Comparison of ENCODE assay signal across 8 cellular contexts in genomic region chr17:50161911-50162288, GRCh38. TPM values are rescaled to one million over a fixed set of nuclear protein-coding genes. Genes with fewer than 3 reads are reported as not detected.
A peak's percentile ranks its signal among the peaks of the same experiment; 100 is the strongest.
DNase-seq lines count a peak whose midpoint lies in the region; ATAC-seq, FAIRE-seq and TF ChIP-seq lines count a peak whose summit lies in the region.

No MANE protein-coding gene starts in this region.

- POLR2A ChIA-PET in Panc1 (lab: Charles Lee): interaction anchor here (0.6 to 0.7 kb wide), 2 partner anchors 13 to 16 kb away, joined by 3 read pairs; no protein-coding TSS in a partner anchor
- POLR2A ChIA-PET in H1 (lab: Charles Lee; ENCODE audit: partially characterized antibody): interaction anchor here (0.9 to 2.7 kb wide), 3 partner anchors 10 to 12 kb away, joined by 5 to 25 read pairs (median 5); no protein-coding TSS in a partner anchor

- peak overlapping the region in 1 of 2 experiments; percentile 53; a peak in 2 of 4 replicates for H3K4me3 ChIP-seq in DND-41 (ENCODE audit: low read depth in 1 of 2, low read length in 2 of 2)
- H3K4me3 ChIP-seq in Panc1 (ENCODE audit: low read depth in 2 of 2, low read length in 2 of 2): peak overlapping the region; percentile 65 to 91
- peak overlapping the region in 3 of 4 experiments; percentile 30 to 62 (median 36); a peak in 5 of 8 replicates for H3K4me3 ChIP-seq in H1 (ENCODE audit: extremely low read depth in 1 of 4, insufficient read depth in 2 of 4, low read depth in 3 of 4, low read length in 4 of 4)
- no peak overlapping the region for H3K4me3 ChIP-seq in body of pancreas

- peak overlapping the region; percentile 81 for H4K91ac ChIP-seq in H1 (replicated peaks; ENCODE audit: insufficient read length, low read length)

- DNase-seq in DND-41 (no peak), Panc1 (ENCODE audit: low read depth, low spot score) (no peak), H1 (ENCODE audit: low read depth in 1 of 2, low spot score in 2 of 2) (no peak), osteocyte (ENCODE audit: extremely low spot score, unreplicated experiment) (no peak), body of pancreas (no peak), retina (no peak), NCI-H2227 treated with DMSO at 0.1 percent for 48 hours (lab: John Stamatoyannopoulos, UW) (no peak), NCI-H748 (lab: John Stamatoyannopoulos, UW; ENCODE audit: unreplicated experiment) (no peak)

- WGBS in H1 (ENCODE audit: extremely low coverage in 1 of 2, insufficient coverage in 1 of 2, insufficient read length in 1 of 2, insufficient replicate concordance in 2 of 2, low coverage in 1 of 2, low lambda C conversion rate in 2 of 2, missing lambda C conversion rate in 1 of 2), 2 experiments: 57% methylated on average over 16 of the region's 16 CpGs; no CpG with 5 or more reads in 1 of the 2 experiments
- whole genome bisulfite sequencing in body of pancreas, 2 donors: 35 to 36% methylated on average over 16 of the region's 16 CpGs

- no peak for TF ChIP-seq CTCF in DND-41 (IDR thresholded peaks at IDR 0.05; ENCODE audit: borderline replicate concordance, extremely low read depth, low read length, poor library complexity, severe bottlenecking)
- no peak; the same call in 1 of the 2 replicates for TF ChIP-seq CTCF in Panc1 (IDR thresholded peaks at IDR 0.05)
- no peak for TF ChIP-seq CTCF in H1 (IDR thresholded peaks at IDR 0.05; ENCODE audit: control extremely low read depth in 1 of 3, insufficient read depth in 1 of 3, low read depth in 1 of 3, low read length in 3 of 3)
- no peak for TF ChIP-seq CTCF in osteocyte (IDR thresholded peaks at IDR 0.05)
- no peak for TF ChIP-seq CTCF in body of pancreas (IDR thresholded peaks at IDR 0.05)

- H4K5ac ChIP-seq in H1 (ENCODE audit: insufficient read length, low read depth, low read length): peak overlapping the region; percentile 82

- peaks cover 12% of the 10 kb centered on the region for H3K23me2 ChIP-seq in H1 (ENCODE audit: low read depth, low read length)

- H3K9ac ChIP-seq in DND-41 (ENCODE audit: low read depth, low read length) (no peak overlapping the region; the same call in 1 of the 2 replicates), H1 (replicated peaks in 1 of 4; ENCODE audit: extremely low read depth in 1 of 4, low read depth in 3 of 4, low read length in 3 of 4) (peak overlapping the region in 1 of 4 experiments; percentile 54; a peak in 2 of 7 replicates)

- H3K79me1 ChIP-seq in H1 (ENCODE audit: low read depth, low read length): no peaks in the 10 kb centered on the region

- no peak for ATAC-seq in DND-41 (ENCODE audit: insufficient read depth, low read depth)
- ATAC-seq in Panc1: peak; percentile 10
- ATAC-seq in body of pancreas: no peak

- peak overlapping the region; percentile 76 for H3K4me2 ChIP-seq in DND-41 (ENCODE audit: insufficient read depth, low read length)
- peak overlapping the region; percentile 35 to 88 for H3K4me2 ChIP-seq in H1 (ENCODE audit: insufficient read depth in 1 of 2, low read depth in 2 of 2, low read length in 2 of 2)

- H3K9me3 Mint-ChIP-seq in osteocyte (ENCODE audit: unreplicated experiment): no peaks in the 10 kb centered on the region

- H2BK12ac ChIP-seq in H1 (ENCODE audit: low read depth, low read length): peak overlapping the region; percentile 70; the same call in 1 of the 2 replicates

- H3K56ac ChIP-seq in H1 (replicated peaks; ENCODE audit: insufficient read length, low read depth, low read length): peak overlapping the region; percentile 7

- H3K4me3 Mint-ChIP-seq in osteocyte (ENCODE audit: unreplicated experiment): peak overlapping the region; percentile 79

- no peak for TF ChIP-seq POLR2A in H1 (IDR thresholded peaks at IDR 0.05; ENCODE audit: control extremely low read depth in 1 of 2, low read depth in 2 of 2, low read length in 2 of 2)
- no peak for TF ChIP-seq POLR2A in body of pancreas (IDR thresholded peaks at IDR 0.05)

- H3K27ac ChIP-seq in DND-41 (ENCODE audit: low read length): no peak overlapping the region; the same call in 1 of the 2 replicates
- peak overlapping the region; percentile 67; the same call in 1 of the 2 replicates for H3K27ac ChIP-seq in Panc1 (ENCODE audit: low read length)
- no peak overlapping the region for H3K27ac ChIP-seq in H1 (ENCODE audit: low read depth, low read length)
- H3K27ac ChIP-seq in body of pancreas: no peak overlapping the region

- H3K18ac ChIP-seq in H1 (ENCODE audit: extremely low read depth, low read length): peak overlapping the region; percentile 88; the same call in 1 of the 2 replicates

- H3K4me1 ChIP-seq in DND-41 (ENCODE audit: insufficient read depth, low read length) (peaks cover 20% of the 10 kb centered on the region), Panc1 (ENCODE audit: control insufficient read depth, insufficient read depth, low read length) (peaks cover 3% of the 10 kb centered on the region; the same call in 1 of the 2 replicates), H1 (replicated peaks in 1 of 4; ENCODE audit: control insufficient read depth in 3 of 4, insufficient read depth in 4 of 4, low read length in 3 of 4) (peaks cover 0 to 7% (median 6%) of the 10 kb centered on the region in 4 experiments; a peak in 3 of 7 replicates), body of pancreas (peaks cover 14% of the 10 kb centered on the region)

- no peaks in the 10 kb centered on the region for H3K27me3 Mint-ChIP-seq in osteocyte (ENCODE audit: unreplicated experiment)

- H4K8ac ChIP-seq in H1 (ENCODE audit: extremely low read depth, insufficient read depth, low read length): peak overlapping the region; percentile 62; the same call in 1 of the 2 replicates

- no peaks in the 10 kb centered on the region for H3K9me3 ChIP-seq in DND-41 (ENCODE audit: insufficient read depth, low read length, severe bottlenecking)
- H3K9me3 ChIP-seq in Panc1 (ENCODE audit: control insufficient read depth, insufficient read depth, low read depth, low read length): no peaks in the 10 kb centered on the region
- H3K9me3 ChIP-seq in H1 (ENCODE audit: insufficient read depth in 2 of 2, low read depth in 1 of 2, low read length in 1 of 2): no peaks in the 10 kb centered on the region
- no peaks in the 10 kb centered on the region for H3K9me3 ChIP-seq in body of pancreas

- no peaks in the 10 kb centered on the region for H3K36me3 Mint-ChIP-seq in osteocyte (ENCODE audit: unreplicated experiment)

- H3K79me2 ChIP-seq in DND-41 (ENCODE audit: insufficient read depth, low read length) (no peaks in the 10 kb centered on the region), H1 (ENCODE audit: control insufficient read depth in 1 of 2, insufficient read depth in 2 of 2, low read length in 2 of 2) (no peaks in the 10 kb centered on the region)

- peak overlapping the region; percentile 74; the same call in 1 of the 2 replicates for H2BK20ac ChIP-seq in H1 (ENCODE audit: low read length)

- no TSS peak for BruUV-seq in Panc1 (replicated peaks; lab: Mats Ljungman, UMichigan)

- H3K36me3 ChIP-seq in DND-41 (ENCODE audit: insufficient read depth, low read length): no peaks in the 10 kb centered on the region
- H3K36me3 ChIP-seq in Panc1 (ENCODE audit: control insufficient read depth, insufficient read depth, low read length): no peaks in the 10 kb centered on the region
- no peaks in the 10 kb centered on the region for H3K36me3 ChIP-seq in H1 (ENCODE audit: control insufficient read depth in 2 of 4, insufficient read depth in 4 of 4, low read length in 3 of 4)
- no peaks in the 10 kb centered on the region for H3K36me3 ChIP-seq in body of pancreas (replicated peaks in 1 of 2; ENCODE audit: insufficient read depth in 1 of 2, low read depth in 2 of 2)

- intact Hi-C loops in Panc1 (cut with micrococcal nuclease; ENCODE audit: unreplicated experiment): loop anchor here (1.0 kb wide), 1 partner anchor 22 kb away; no protein-coding TSS in a partner anchor
- intact Hi-C loops in body of pancreas (cut with DNase I): no loop called here

- H2BK5ac ChIP-seq in H1 (ENCODE audit: low read depth, low read length): no peak overlapping the region; the same call in 1 of the 2 replicates

- H2AFZ ChIP-seq in DND-41 (ENCODE audit: low read depth, low read length) (peak overlapping the region; percentile 60), H1 (ENCODE audit: low read length) (peak overlapping the region; percentile 99)

- FAIRE-seq in H1 (lab: Jason Lieb, UNC): no peak

- H3K27me3 ChIP-seq in DND-41 (ENCODE audit: insufficient read depth, low read length, poor library complexity) (no peaks in the 10 kb centered on the region), Panc1 (ENCODE audit: control insufficient read depth, insufficient read depth, low read length) (no peaks in the 10 kb centered on the region), H1 (replicated peaks in 1 of 4; ENCODE audit: control insufficient read depth in 3 of 4, extremely low read depth in 1 of 4, insufficient read depth in 3 of 4, low read length in 3 of 4) (peaks cover 0 to 6% (median 0%) of the 10 kb centered on the region in 4 experiments; a peak in 2 of 7 replicates), body of pancreas (no peaks in the 10 kb centered on the region)

- no peak overlapping the region for H3K14ac ChIP-seq in H1 (ENCODE audit: insufficient read length)

- CTCF ChIA-PET in Panc1 (lab: Charles Lee): interaction anchor here (0.6 to 2.0 kb wide), 7 partner anchors 8 to 68 kb away, joined by 3 to 11 read pairs (median 4); no protein-coding TSS in a partner anchor
- CTCF ChIA-PET in H1 (lab: Charles Lee; ENCODE audit: partially characterized antibody): interaction anchor here (0.6 to 2.8 kb wide), 42 partner anchors 8 to 203 kb away, joined by 3 to 55 read pairs (median 5); partner anchors contain the start of genes PPP1R9B, SAMD14 and TMEM92

- peaks cover 25% of the 10 kb centered on the region for H3K4me1 Mint-ChIP-seq in osteocyte (ENCODE audit: unreplicated experiment)

- H2BK120ac ChIP-seq in H1 (replicated peaks; ENCODE audit: low read depth, low read length): peak overlapping the region; percentile 52

- in situ Hi-C loops in Panc1 (cut with HindIII; ENCODE audit: low pct_unique_long_range_greater_than_20kb, low sequenced_read_pairs): no loop called here

- no peak for TF ChIP-seq RAD21 in H1 (IDR thresholded peaks at IDR 0.05 in 1 of 2, conservative IDR thresholded peaks at IDR 0.05 in 1 of 2; ENCODE audit: low read depth in 2 of 2, low read length in 2 of 2)

- H3K23ac ChIP-seq in H1 (ENCODE audit: insufficient read length): no peak overlapping the region

- H2BK15ac ChIP-seq in H1 (ENCODE audit: low read length): no peak overlapping the region; the same call in 1 of the 2 replicates

- peak overlapping the region; percentile 71 for H3K4ac ChIP-seq in H1 (replicated peaks; ENCODE audit: insufficient read length, low read depth, low read length)

- H3K27ac Mint-ChIP-seq in osteocyte (ENCODE audit: unreplicated experiment): peak overlapping the region; percentile 76

- no peak overlapping the region for H2AK5ac ChIP-seq in H1 (ENCODE audit: low read depth, low read length)

- no peak for TF ChIP-seq EP300 in H1 (IDR thresholded peaks at IDR 0.05; ENCODE audit: borderline replicate concordance in 1 of 2, low read depth in 2 of 2, low read length in 2 of 2)

- H4K20me1 ChIP-seq in DND-41 (ENCODE audit: insufficient read depth, low read length) (no peaks in the 10 kb centered on the region), H1 (replicated peaks in 1 of 2; ENCODE audit: control insufficient read depth in 1 of 2, insufficient read depth in 2 of 2, low read length in 2 of 2) (no peaks in the 10 kb centered on the region)

RNA-seq across cellular contexts. Expression of gene SGCA, which starts 3.9 kb away (rescaled TPM):
- total RNA-seq in Panc1 (2021; ENCODE audit: unreplicated experiment) (not detected), osteocyte (12.0 and 13.0 TPM in 2 replicates), body of pancreas (1 to 10 TPM in 1 of 2 donors, not detected in 1; 1.3 TPM)
- not detected for polyA plus RNA-seq in Panc1 (2012; ENCODE audit: insufficient read length)
- not detected in 2 replicates for total RNA-seq in H1 (2021; fragmentation: NEBNext Ultra II Directional; extraction: Animal tissue kit (Norgen Biotek cat#: 25700))
- 0.12 and 0.36 TPM in 2 replicates for polyA plus RNA-seq in H1 (2011; rRNA removed)
- polyA plus RNA-seq in H1 (2011; cell fraction: cytosol; rRNA removed): 0.18 TPM
- 0.27 TPM for polyA plus RNA-seq in H1 (2011; cell fraction: nucleus; rRNA removed)
- polyA plus RNA-seq in H1 (2012, experiment 1 of 2): 0.31 to 0.65 TPM in 2 of 4 replicates, not detected in the others
- polyA plus RNA-seq in H1 (2012, experiment 2 of 2): 0.43 TPM
- 0.36 TPM for polyA plus RNA-seq in H1 (2013, experiment 1 of 2)
- 0.33 TPM for polyA plus RNA-seq in H1 (2013, experiment 2 of 2)
- not detected in 2 replicates for polyA minus RNA-seq in H1 (2011; rRNA and poly(A)+ RNA removed)
- polyA minus RNA-seq in H1 (2011; cell fraction: cytosol; rRNA and poly(A)+ RNA removed): not detected
- not detected for polyA minus RNA-seq in H1 (2011; cell fraction: nucleus; rRNA and poly(A)+ RNA removed)

RNA-seq across cellular contexts. Expression of gene PPP1R9B, which starts 11.4 kb away (rescaled TPM):
- 114 TPM for total RNA-seq in Panc1 (2021; ENCODE audit: unreplicated experiment)
- polyA plus RNA-seq in Panc1 (2012; ENCODE audit: insufficient read length): 149 TPM
- total RNA-seq in H1 (2021; fragmentation: NEBNext Ultra II Directional; extraction: Animal tissue kit (Norgen Biotek cat#: 25700)): 13.1 and 14.1 TPM in 2 replicates
- 5.2 and 6.1 TPM in 2 replicates for polyA plus RNA-seq in H1 (2011; rRNA removed)
- 6.2 TPM for polyA plus RNA-seq in H1 (2011; cell fraction: cytosol; rRNA removed)
- 11.6 TPM for polyA plus RNA-seq in H1 (2011; cell fraction: nucleus; rRNA removed)
- polyA plus RNA-seq in H1 (2012, experiment 1 of 2): 13.3 to 16.7 TPM (median 15.0 TPM) in 4 replicates
- 9.9 TPM for polyA plus RNA-seq in H1 (2012, experiment 2 of 2)
- 6.4 TPM for polyA plus RNA-seq in H1 (2013, experiment 1 of 2)
- polyA plus RNA-seq in H1 (2013, experiment 2 of 2): 6.6 TPM
- 3.9 and 6.5 TPM in 2 replicates for polyA minus RNA-seq in H1 (2011; rRNA and poly(A)+ RNA removed)
- polyA minus RNA-seq in H1 (2011; cell fraction: cytosol; rRNA and poly(A)+ RNA removed): 7.4 TPM
- polyA minus RNA-seq in H1 (2011; cell fraction: nucleus; rRNA and poly(A)+ RNA removed): 6.0 TPM
- 175 and 176 TPM in 2 replicates for total RNA-seq in osteocyte
- total RNA-seq in body of pancreas: 10 to 100 TPM; 20.0 to 31.0 TPM

RNA-seq across cellular contexts. Expression of gene SAMD14, which starts 31.9 kb away (rescaled TPM):
- 6.9 TPM for total RNA-seq in Panc1 (2021; ENCODE audit: unreplicated experiment)
- polyA plus RNA-seq in Panc1 (2012; ENCODE audit: insufficient read length): 8.6 TPM
- 5.8 and 5.9 TPM in 2 replicates for total RNA-seq in H1 (2021; fragmentation: NEBNext Ultra II Directional; extraction: Animal tissue kit (Norgen Biotek cat#: 25700))
- polyA plus RNA-seq in H1 (2011; rRNA removed): 5.2 and 5.7 TPM in 2 replicates
- polyA plus RNA-seq in H1 (2011; cell fraction: cytosol; rRNA removed): 3.9 TPM
- polyA plus RNA-seq in H1 (2011; cell fraction: nucleus; rRNA removed): 12.4 TPM
- 6.3 to 11.5 TPM (median 8.1 TPM) in 4 replicates for polyA plus RNA-seq in H1 (2012, experiment 1 of 2)
- 3.9 TPM for polyA plus RNA-seq in H1 (2012, experiment 2 of 2)
- 3.4 TPM for polyA plus RNA-seq in H1 (2013, experiment 1 of 2)
- polyA plus RNA-seq in H1 (2013, experiment 2 of 2): 3.4 TPM
- 2.6 and 3.1 TPM in 2 replicates for polyA minus RNA-seq in H1 (2011; rRNA and poly(A)+ RNA removed)
- polyA minus RNA-seq in H1 (2011; cell fraction: cytosol; rRNA and poly(A)+ RNA removed): 2.9 TPM
- 4.2 TPM for polyA minus RNA-seq in H1 (2011; cell fraction: nucleus; rRNA and poly(A)+ RNA removed)
- total RNA-seq in osteocyte: 36.1 and 36.8 TPM in 2 replicates
- total RNA-seq in body of pancreas: not detected

RNA-seq across cellular contexts. Expression of gene COL1A1, which starts 39.5 kb away (rescaled TPM):
- 52.7 TPM for total RNA-seq in Panc1 (2021; ENCODE audit: unreplicated experiment)
- 67.6 TPM for polyA plus RNA-seq in Panc1 (2012; ENCODE audit: insufficient read length)
- total RNA-seq in H1 (2021; fragmentation: NEBNext Ultra II Directional; extraction: Animal tissue kit (Norgen Biotek cat#: 25700)): 80.4 and 88.1 TPM in 2 replicates
- polyA plus RNA-seq in H1 (2011; rRNA removed): 14.1 and 27.3 TPM in 2 replicates
- 9.3 TPM for polyA plus RNA-seq in H1 (2011; cell fraction: cytosol; rRNA removed)
- 112 TPM for polyA plus RNA-seq in H1 (2011; cell fraction: nucleus; rRNA removed)
- 59.0 to 109 TPM (median 93.2 TPM) in 4 replicates for polyA plus RNA-seq in H1 (2012, experiment 1 of 2)
- polyA plus RNA-seq in H1 (2012, experiment 2 of 2): 56.3 TPM
- polyA plus RNA-seq in H1 (2013, experiment 1 of 2): 109 TPM
- polyA plus RNA-seq in H1 (2013, experiment 2 of 2): 85.3 TPM
- polyA minus RNA-seq in H1 (2011; rRNA and poly(A)+ RNA removed): 50.2 and 51.4 TPM in 2 replicates
- 33.6 TPM for polyA minus RNA-seq in H1 (2011; cell fraction: cytosol; rRNA and poly(A)+ RNA removed)
- 122 TPM for polyA minus RNA-seq in H1 (2011; cell fraction: nucleus; rRNA and poly(A)+ RNA removed)
- 25,918 and 28,023 TPM in 2 replicates for total RNA-seq in osteocyte
- 10 to 100 TPM; 11.2 to 62.3 TPM for total RNA-seq in body of pancreas

Comparison
In these comparisons a context has a peak if more than half of its experiments do, and no peak if none do; other contexts are left out.
1. H3K4me3 ChIP-seq: peak in Panc1 (2 of 2) and H1 (3 of 4); none in body of pancreas (0 of 2).